In the genomic region with DNA sequence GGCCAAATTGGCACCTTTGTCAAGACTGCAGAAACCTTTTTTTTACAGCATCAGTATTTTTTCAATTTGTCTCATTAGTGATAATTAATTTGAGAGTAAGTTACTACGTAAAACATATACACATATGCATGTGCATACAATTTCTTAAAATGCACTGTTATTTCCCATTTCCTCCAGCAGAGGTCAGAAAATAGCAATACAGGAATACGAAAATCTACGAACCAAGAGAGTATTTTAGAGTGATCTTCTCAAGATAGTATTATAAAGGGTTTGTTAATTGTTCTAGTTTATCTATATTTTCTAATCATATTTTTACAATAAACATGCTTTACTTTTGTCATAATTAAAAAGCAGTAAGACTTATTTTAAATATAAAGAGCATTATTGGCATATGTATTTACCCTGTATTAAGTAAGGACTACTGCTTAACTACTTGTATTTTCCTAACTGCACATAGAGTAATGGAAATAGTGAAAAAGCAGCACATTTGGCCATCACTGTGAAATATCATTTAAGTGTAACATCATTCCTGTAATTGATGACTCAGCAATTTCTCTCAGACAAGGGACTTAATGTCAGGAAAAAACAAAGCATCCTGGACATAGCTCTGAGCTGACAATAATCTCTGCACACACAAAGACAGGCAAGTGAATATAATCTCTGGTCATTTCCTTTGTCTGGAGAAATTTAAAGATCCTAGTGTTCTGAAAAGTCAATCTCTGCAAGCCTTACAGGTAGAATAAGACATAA, we compare ENCODE assay signal across 1 cellular context.
TF ChIP-seq lines count a peak whose summit lies in the region.

No MANE protein-coding gene starts in this region.

TF ChIP-seq in HepG2, 621 proteins besides CTCF, POLR2A, EP300 and RAD21:
- TF ChIP-seq NFE2L2 (IDR thresholded peaks at IDR 0.05; ENCODE audit: low read length), result peak; percentile 61; the same call in 1 of the 2 replicates
- TF ChIP-seq, protein P1, sequence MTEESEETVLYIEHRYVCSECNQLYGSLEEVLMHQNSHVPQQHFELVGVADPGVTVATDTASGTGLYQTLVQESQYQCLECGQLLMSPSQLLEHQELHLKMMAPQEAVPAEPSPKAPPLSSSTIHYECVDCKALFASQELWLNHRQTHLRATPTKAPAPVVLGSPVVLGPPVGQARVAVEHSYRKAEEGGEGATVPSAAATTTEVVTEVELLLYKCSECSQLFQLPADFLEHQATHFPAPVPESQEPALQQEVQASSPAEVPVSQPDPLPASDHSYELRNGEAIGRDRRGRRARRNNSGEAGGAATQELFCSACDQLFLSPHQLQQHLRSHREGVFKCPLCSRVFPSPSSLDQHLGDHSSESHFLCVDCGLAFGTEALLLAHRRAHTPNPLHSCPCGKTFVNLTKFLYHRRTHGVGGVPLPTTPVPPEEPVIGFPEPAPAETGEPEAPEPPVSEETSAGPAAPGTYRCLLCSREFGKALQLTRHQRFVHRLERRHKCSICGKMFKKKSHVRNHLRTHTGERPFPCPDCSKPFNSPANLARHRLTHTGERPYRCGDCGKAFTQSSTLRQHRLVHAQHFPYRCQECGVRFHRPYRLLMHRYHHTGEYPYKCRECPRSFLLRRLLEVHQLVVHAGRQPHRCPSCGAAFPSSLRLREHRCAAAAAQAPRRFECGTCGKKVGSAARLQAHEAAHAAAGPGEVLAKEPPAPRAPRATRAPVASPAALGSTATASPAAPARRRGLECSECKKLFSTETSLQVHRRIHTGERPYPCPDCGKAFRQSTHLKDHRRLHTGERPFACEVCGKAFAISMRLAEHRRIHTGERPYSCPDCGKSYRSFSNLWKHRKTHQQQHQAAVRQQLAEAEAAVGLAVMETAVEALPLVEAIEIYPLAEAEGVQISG (CRISPR knock-in tag; IDR thresholded peaks at IDR 0.05), result no peak
- TF ChIP-seq CENPX (CRISPR knock-in tag; IDR thresholded peaks at IDR 0.05), result no peak
- TF ChIP-seq STAG1 (CRISPR knock-in tag; IDR thresholded peaks at IDR 0.05), result peak; percentile 62
- peak; percentile 99 for TF ChIP-seq MAFF (IDR thresholded peaks at IDR 0.05; ENCODE audit: low read depth, low read length)
- TF ChIP-seq PAWR (CRISPR knock-in tag; IDR thresholded peaks at IDR 0.05; ENCODE audit: borderline replicate concordance), result no peak
- no peak for TF ChIP-seq ZNF543 (CRISPR knock-in tag; IDR thresholded peaks at IDR 0.05)
- TF ChIP-seq SMC3 (IDR thresholded peaks at IDR 0.05; ENCODE audit: low read length), result peak; percentile 60
- TF ChIP-seq, protein P2, sequence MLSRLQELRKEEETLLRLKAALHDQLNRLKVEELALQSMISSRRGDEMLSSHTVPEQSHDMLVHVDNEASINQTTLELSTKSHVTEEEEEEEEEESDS (CRISPR knock-in tag; IDR thresholded peaks at IDR 0.05; ENCODE audit: borderline replicate concordance), result no peak
- TF ChIP-seq MAFG (CRISPR knock-in tag; IDR thresholded peaks at IDR 0.05), result peak; percentile 51; the same call in 1 of the 2 replicates
- TF ChIP-seq, protein P3, sequence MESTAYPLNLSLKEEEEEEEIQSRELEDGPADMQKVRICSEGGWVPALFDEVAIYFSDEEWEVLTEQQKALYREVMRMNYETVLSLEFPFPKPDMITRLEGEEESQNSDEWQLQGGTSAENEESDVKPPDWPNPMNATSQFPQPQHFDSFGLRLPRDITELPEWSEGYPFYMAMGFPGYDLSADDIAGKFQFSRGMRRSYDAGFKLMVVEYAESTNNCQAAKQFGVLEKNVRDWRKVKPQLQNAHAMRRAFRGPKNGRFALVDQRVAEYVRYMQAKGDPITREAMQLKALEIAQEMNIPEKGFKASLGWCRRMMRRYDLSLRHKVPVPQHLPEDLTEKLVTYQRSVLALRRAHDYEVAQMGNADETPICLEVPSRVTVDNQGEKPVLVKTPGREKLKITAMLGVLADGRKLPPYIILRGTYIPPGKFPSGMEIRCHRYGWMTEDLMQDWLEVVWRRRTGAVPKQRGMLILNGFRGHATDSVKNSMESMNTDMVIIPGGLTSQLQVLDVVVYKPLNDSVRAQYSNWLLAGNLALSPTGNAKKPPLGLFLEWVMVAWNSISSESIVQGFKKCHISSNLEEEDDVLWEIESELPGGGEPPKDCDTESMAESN (CRISPR knock-in tag; conservative IDR thresholded peaks at IDR 0.05), result no peak
- no peak for TF ChIP-seq ZNF24 (IDR thresholded peaks at IDR 0.05)
- TF ChIP-seq MAFK (conservative IDR thresholded peaks at IDR 0.05 in 1 of 2, IDR thresholded peaks at IDR 0.05 in 1 of 2; ENCODE audit: low read length in 2 of 2), result peak; percentile 99 to 100
